Comparison of ENCODE assay signal across 8 cellular contexts in the genomic region with DNA sequence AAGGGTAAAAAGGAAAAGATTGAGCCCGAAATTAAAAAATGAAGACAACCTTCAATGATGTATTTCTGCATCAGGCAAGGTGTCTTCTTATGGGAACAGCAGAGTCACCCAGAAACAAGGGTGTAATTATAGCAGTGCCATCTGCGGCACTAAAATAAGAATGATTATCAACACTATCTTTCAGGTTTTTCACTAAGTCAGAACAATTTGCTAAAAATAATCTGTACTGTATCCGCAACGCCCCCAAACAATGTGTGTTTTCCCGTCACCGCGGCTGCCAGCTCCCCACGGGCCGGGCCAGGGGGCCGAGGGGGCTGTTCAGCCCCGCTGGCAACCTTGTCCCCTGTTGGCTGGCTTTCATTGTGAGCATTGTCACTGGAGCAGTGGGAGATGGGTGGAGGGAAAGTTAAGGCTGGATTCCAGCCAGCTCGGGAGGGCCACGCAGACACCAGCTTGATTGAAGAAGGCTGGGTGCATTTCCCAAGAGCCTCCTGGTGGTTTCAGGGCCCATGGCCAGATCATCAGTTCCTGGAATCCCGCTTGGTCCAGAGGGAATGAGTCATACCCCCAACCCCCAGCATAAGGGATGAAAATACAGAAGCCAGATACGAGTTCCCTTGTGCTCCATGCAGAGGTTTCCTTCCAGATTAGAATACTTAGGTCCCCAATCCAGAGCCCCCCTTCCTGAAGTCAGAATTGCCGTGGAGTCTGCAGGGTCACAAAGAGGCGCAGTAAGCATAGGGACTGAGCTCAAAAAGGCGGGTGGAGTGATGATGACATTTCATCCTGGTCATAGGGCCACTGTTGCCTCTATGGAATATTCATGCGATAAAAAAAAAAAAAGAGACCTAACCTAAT.
DNase-seq lines count a peak whose midpoint lies in the region; ATAC-seq and TF ChIP-seq lines count a peak whose summit lies in the region.

No MANE protein-coding gene starts in this region.

- DNase-seq in CD1c-positive myeloid dendritic cell (ENCODE audit: extremely low spot score) (peak; percentile 85), NCI-H2196 (lab: John Stamatoyannopoulos, UW; ENCODE audit: unreplicated experiment) (peak; percentile 48), cardiac fibroblast (ENCODE audit: low read depth in 2 of 2) (peak; percentile 96 to 98), left lobe of liver (ENCODE audit: low spot score) (no peak), thyroid gland (peak; percentile 27 to 28), DMS114 treated with DMSO at 0.1 percent for 48 hours (lab: John Stamatoyannopoulos, UW; ENCODE audit: unreplicated experiment) (no peak)

- peak; percentile 63 for ATAC-seq in left lobe of liver
- ATAC-seq in HG03039 (IDR thresholded peaks at IDR 0.05; ENCODE audit: unreplicated experiment), result no peak

- H3K27ac ChIP-seq in HEK293 (ENCODE audit: extremely low read depth, low read depth, low read length) (peak overlapping the region; percentile 62), thyroid gland (peak overlapping the region in 2 of 3 donors; percentile 60 to 63)

- H3K9me3 ChIP-seq in HEK293 (ENCODE audit: control insufficient read depth, insufficient read depth, low read depth, low read length) (no peaks in the 10 kb centered on the region), thyroid gland (no peaks in the 10 kb centered on the region)

- H3K36me3 ChIP-seq in HEK293 (ENCODE audit: control insufficient read depth in 2 of 2, insufficient read depth in 1 of 2, low read length in 2 of 2) (no peaks in the 10 kb centered on the region), thyroid gland (no peaks in the 10 kb centered on the region)

- TF ChIP-seq POLR2A in thyroid gland (IDR thresholded peaks at IDR 0.05), result no peak

- peaks cover 6% of the 10 kb centered on the region for H3K4me1 ChIP-seq in HEK293 (ENCODE audit: control insufficient read depth, insufficient read depth, low read length)
- H3K4me1 ChIP-seq in thyroid gland, result peaks cover 9 to 30% of the 10 kb centered on the region in 2 donors

- TF ChIP-seq CTCF in HEK293 (tag by site-specific recombination; IDR thresholded peaks at IDR 0.05) (0 out of 2 replicates have a peak, but pooled peaks have one; percentile 9), cardiac fibroblast (IDR thresholded peaks at IDR 0.05; ENCODE audit: low read depth, low read length) (no peak), thyroid gland (IDR thresholded peaks at IDR 0.05) (no peak)

- no peak overlapping the region for H3K4me3 ChIP-seq in HEK293 (ENCODE audit: low read depth, low read length)
- peak overlapping the region in 1 of 2 donors; percentile 11 for H3K4me3 ChIP-seq in cardiac fibroblast (replicated peaks in 1 of 2; ENCODE audit: low read depth in 2 of 2, low read length in 2 of 2)
- H3K4me3 ChIP-seq in thyroid gland (replicated peaks in 1 of 3), result no peak overlapping the region

- no peaks in the 10 kb centered on the region for H3K27me3 ChIP-seq in thyroid gland

- POLR2A ChIA-PET in HEK293 (lab: Yijun Ruan, JAX), result interaction anchor here (0.6 kb wide), 1 partner anchor 605 kb away, joined by 3 read pairs; no protein-coding TSS in a partner anchor

- intact Hi-C loops in thyroid gland (cut with DNase I), result no loop called here

- CTCF ChIA-PET in HEK293 (lab: Yijun Ruan, JAX), result interaction anchor here (0.6 kb wide), 1 partner anchor 177 kb away, joined by 3 read pairs; no protein-coding TSS in a partner anchor

- WGBS in thyroid gland, 2 donors, result 56 to 60% methylated on average over 19 of the region's 19 CpGs

TF ChIP-seq in HEK293, 187 proteins besides CTCF, POLR2A, EP300 and RAD21 (continues in another document):
- TF ChIP-seq ZNF76 (tag by site-specific recombination; IDR thresholded peaks at IDR 0.05; ENCODE audit: borderline replicate concordance, low read depth) (peak; percentile 67; the same call in 1 of the 2 replicates), KLF7 (tag by site-specific recombination; IDR thresholded peaks at IDR 0.05; ENCODE audit: borderline replicate concordance) (no peak), ZNF354C (tag by site-specific recombination; IDR thresholded peaks at IDR 0.05; ENCODE audit: borderline replicate concordance, low read depth) (no peak), SALL2 (tag by site-specific recombination; IDR thresholded peaks at IDR 0.05; ENCODE audit: borderline replicate concordance) (no peak), ZNF791 (tag by site-specific recombination; IDR thresholded peaks at IDR 0.05) (no peak), ZNF23 (tag by site-specific recombination; IDR thresholded peaks at IDR 0.05; ENCODE audit: borderline replicate concordance) (no peak), OSR2 (tag by site-specific recombination; IDR thresholded peaks at IDR 0.05) (peak; percentile 62), ZNF366 (tag by site-specific recombination; conservative IDR thresholded peaks at IDR 0.05) (peak; percentile 46), ZNF175 (tag by site-specific recombination; IDR thresholded peaks at IDR 0.05) (no peak), ZNF335 (tag by site-specific recombination; conservative IDR thresholded peaks at IDR 0.05) (peak; percentile 74), TRIM28 (IDR thresholded peaks at IDR 0.05; ENCODE audit: borderline replicate concordance, low read length) (no peak), ZBTB20 (tag by site-specific recombination; IDR thresholded peaks at IDR 0.05) (peak; percentile 58), INSM2 (tag by site-specific recombination; IDR thresholded peaks at IDR 0.05) (no peak), ZNF423 (tag by site-specific recombination; IDR thresholded peaks at IDR 0.05) (0 out of 2 replicates have a peak, but pooled peaks have one; percentile 46), SCRT1 (tag by site-specific recombination; IDR thresholded peaks at IDR 0.05; ENCODE audit: borderline replicate concordance) (no peak), ZNF658 (tag by site-specific recombination; IDR thresholded peaks at IDR 0.05) (no peak), ZNF112 (tag by site-specific recombination; IDR thresholded peaks at IDR 0.05) (no peak), SP2 (tag by site-specific recombination; IDR thresholded peaks at IDR 0.05) (peak; percentile 20; the same call in 1 of the 2 replicates), ZEB2 (tag by site-specific recombination; IDR thresholded peaks at IDR 0.05) (peak; percentile 67), KLF1 (tag by site-specific recombination; IDR thresholded peaks at IDR 0.05) (0 out of 2 replicates have a peak, but pooled peaks have one; percentile 11), ZIC2 (tag by site-specific recombination; IDR thresholded peaks at IDR 0.05) (peak; percentile 97)
- TF ChIP-seq, protein P1, sequence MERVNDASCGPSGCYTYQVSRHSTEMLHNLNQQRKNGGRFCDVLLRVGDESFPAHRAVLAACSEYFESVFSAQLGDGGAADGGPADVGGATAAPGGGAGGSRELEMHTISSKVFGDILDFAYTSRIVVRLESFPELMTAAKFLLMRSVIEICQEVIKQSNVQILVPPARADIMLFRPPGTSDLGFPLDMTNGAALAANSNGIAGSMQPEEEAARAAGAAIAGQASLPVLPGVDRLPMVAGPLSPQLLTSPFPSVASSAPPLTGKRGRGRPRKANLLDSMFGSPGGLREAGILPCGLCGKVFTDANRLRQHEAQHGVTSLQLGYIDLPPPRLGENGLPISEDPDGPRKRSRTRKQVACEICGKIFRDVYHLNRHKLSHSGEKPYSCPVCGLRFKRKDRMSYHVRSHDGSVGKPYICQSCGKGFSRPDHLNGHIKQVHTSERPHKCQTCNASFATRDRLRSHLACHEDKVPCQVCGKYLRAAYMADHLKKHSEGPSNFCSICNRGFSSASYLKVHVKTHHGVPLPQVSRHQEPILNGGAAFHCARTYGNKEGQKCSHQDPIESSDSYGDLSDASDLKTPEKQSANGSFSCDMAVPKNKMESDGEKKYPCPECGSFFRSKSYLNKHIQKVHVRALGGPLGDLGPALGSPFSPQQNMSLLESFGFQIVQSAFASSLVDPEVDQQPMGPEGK (tag by site-specific recombination; IDR thresholded peaks at IDR 0.05), result peak; percentile 71; the same call in 1 of the 2 replicates
- TF ChIP-seq, protein P2, sequence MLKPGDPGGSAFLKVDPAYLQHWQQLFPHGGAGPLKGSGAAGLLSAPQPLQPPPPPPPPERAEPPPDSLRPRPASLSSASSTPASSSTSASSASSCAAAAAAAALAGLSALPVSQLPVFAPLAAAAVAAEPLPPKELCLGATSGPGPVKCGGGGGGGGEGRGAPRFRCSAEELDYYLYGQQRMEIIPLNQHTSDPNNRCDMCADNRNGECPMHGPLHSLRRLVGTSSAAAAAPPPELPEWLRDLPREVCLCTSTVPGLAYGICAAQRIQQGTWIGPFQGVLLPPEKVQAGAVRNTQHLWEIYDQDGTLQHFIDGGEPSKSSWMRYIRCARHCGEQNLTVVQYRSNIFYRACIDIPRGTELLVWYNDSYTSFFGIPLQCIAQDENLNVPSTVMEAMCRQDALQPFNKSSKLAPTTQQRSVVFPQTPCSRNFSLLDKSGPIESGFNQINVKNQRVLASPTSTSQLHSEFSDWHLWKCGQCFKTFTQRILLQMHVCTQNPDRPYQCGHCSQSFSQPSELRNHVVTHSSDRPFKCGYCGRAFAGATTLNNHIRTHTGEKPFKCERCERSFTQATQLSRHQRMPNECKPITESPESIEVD (tag by site-specific recombination; IDR thresholded peaks at IDR 0.05), result no peak

Comparison
In these comparisons a context has a peak if more than half of its experiments do, and no peak if none do; other contexts are left out.
1. DNase-seq: peak in CD1c-positive myeloid dendritic cell (single experiment), NCI-H2196 (single experiment), cardiac fibroblast (2 of 2) and thyroid gland (2 of 2); none in left lobe of liver (single experiment) and DMS114 treated with DMSO at 0.1 percent for 48 hours (single experiment).